Comparison of ENCODE assay signal across 22 cellular contexts in genomic region chr9:86507119-86507731, GRCh38.
DNase-seq lines count a peak whose midpoint lies in the region; ATAC-seq and TF ChIP-seq lines count a peak whose summit lies in the region.
"Had no signal": no experiment of that assay in that cellular context is flagged by ENCODE, and none has a peak within 500 bp of the region (broad histone marks: within the 10 kb centered on the region; RNA-seq: fewer than 3 reads in every experiment).

No MANE protein-coding gene starts in this region.

- H3K14ac ChIP-seq in trophoblast cell (ENCODE audit: low read length), result peak overlapping the region; percentile 56

- no peak for ATAC-seq in left cardiac atrium
- peak; percentile 50 to 92 for ATAC-seq in right cardiac atrium
- ATAC-seq in aorta (ENCODE audit: low FRiP score), result peak; percentile 89
- no peak for ATAC-seq in HG03097 (IDR thresholded peaks at IDR 0.05; ENCODE audit: low FRiP score, unreplicated experiment)
- no peak for ATAC-seq in GM18511 (IDR thresholded peaks at IDR 0.05; ENCODE audit: unreplicated experiment)

- peak overlapping the region; percentile 33 for H3K18ac ChIP-seq in trophoblast cell (ENCODE audit: low read length)

- H4K12ac ChIP-seq in trophoblast cell (ENCODE audit: low read depth, low read length), result no peak overlapping the region

- peak overlapping the region; percentile 53 for H2BK120ac ChIP-seq in trophoblast cell (ENCODE audit: insufficient read depth, low read length, poor library complexity)

- H3K79me2 ChIP-seq in trophoblast cell (ENCODE audit: control insufficient read depth, insufficient read depth, low read length, poor library complexity), result no peaks in the 10 kb centered on the region

- H3K4me1 ChIP-seq in cardiac muscle cell (ENCODE audit: low read depth) (no peaks in the 10 kb centered on the region), right cardiac atrium (ENCODE audit: control insufficient read depth, insufficient read depth, low read length) (no peaks in the 10 kb centered on the region), trophoblast cell (ENCODE audit: control insufficient read depth in 1 of 2, insufficient read depth in 2 of 2, low read length in 2 of 2) (peaks cover 0 to 2% of the 10 kb centered on the region in 2 experiments), aorta (ENCODE audit: control insufficient read depth in 1 of 2, insufficient read depth in 2 of 2, low read length in 2 of 2) (no peaks in the 10 kb centered on the region)
- H3K4me1 ChIP-seq: thyroid gland had no signal

- H3K36me3 ChIP-seq in cardiac muscle cell (no peaks in the 10 kb centered on the region), trophoblast cell (ENCODE audit: control insufficient read depth in 1 of 2, insufficient read depth in 2 of 2, low read length in 2 of 2) (no peaks in the 10 kb centered on the region), aorta (ENCODE audit: control insufficient read depth in 1 of 2, insufficient read depth in 2 of 2, low read length in 1 of 2) (no peaks in the 10 kb centered on the region)
- H3K36me3 ChIP-seq: thyroid gland had no signal

- H3K27ac ChIP-seq in cardiac muscle cell (peak overlapping the region; percentile 49), right cardiac atrium (ENCODE audit: low read length) (no peak overlapping the region), trophoblast cell (ENCODE audit: low read depth, low read length) (peak overlapping the region; percentile 11), aorta (ENCODE audit: low read depth in 1 of 2, low read length in 2 of 2) (no peak overlapping the region)
- H3K27ac ChIP-seq: KMS-11, thyroid gland had no signal

- H2BK5ac ChIP-seq in trophoblast cell (ENCODE audit: low read depth, low read length, poor library complexity), result peak overlapping the region; percentile 59

- no peaks in the 10 kb centered on the region for H3K27me3 ChIP-seq in cardiac muscle cell
- no peaks in the 10 kb centered on the region for H3K27me3 ChIP-seq in right cardiac atrium (ENCODE audit: control insufficient read depth, insufficient read depth)
- no peaks in the 10 kb centered on the region for H3K27me3 ChIP-seq in trophoblast cell (ENCODE audit: insufficient read depth, low read length)
- no peaks in the 10 kb centered on the region for H3K27me3 ChIP-seq in aorta (ENCODE audit: control insufficient read depth in 1 of 2, insufficient read depth in 2 of 2, low read length in 1 of 2)
- H3K27me3 ChIP-seq: thyroid gland had no signal

- H3K23ac ChIP-seq in trophoblast cell (ENCODE audit: low read length), result no peak overlapping the region

- 56% methylated on average over 7 of the region's 7 CpGs for WGBS in right cardiac atrium
- no CpG with 5 or more reads among the region's 7 CpGs for WGBS in trophoblast cell (ENCODE audit: extremely low coverage, insufficient coverage, insufficient read length)
- WGBS in aorta, 2 donors, result 58 to 59% methylated on average over 7 of the region's 7 CpGs

- H3K9me3 ChIP-seq in cardiac muscle cell (ENCODE audit: low read depth), result no peaks in the 10 kb centered on the region
- H3K9me3 ChIP-seq in right cardiac atrium (ENCODE audit: control insufficient read depth, low read length), result no peaks in the 10 kb centered on the region
- H3K9me3 ChIP-seq in trophoblast cell (ENCODE audit: insufficient read depth, low read depth, low read length), result no peaks in the 10 kb centered on the region
- H3K9me3 ChIP-seq in aorta (ENCODE audit: control insufficient read depth, low read length), result no peaks in the 10 kb centered on the region
- H3K9me3 ChIP-seq: thyroid gland had no signal

- H4K91ac ChIP-seq in trophoblast cell (ENCODE audit: low read depth, low read length), result peak overlapping the region; percentile 38

- no peak for TF ChIP-seq CTCF in cardiac muscle cell (IDR thresholded peaks at IDR 0.05; ENCODE audit: low read depth, low read length)

- intact Hi-C loops in left cardiac atrium (cut with DNase I) (no loop called here), right cardiac atrium (cut with DNase I) (no loop called here), aorta (cut with DNase I) (no loop called here)

- H2AK5ac ChIP-seq in trophoblast cell (ENCODE audit: low read length), result no peak overlapping the region

- peak overlapping the region; percentile 76 for H2BK12ac ChIP-seq in trophoblast cell (ENCODE audit: low read length)

- H3K4ac ChIP-seq in trophoblast cell (ENCODE audit: low read depth, low read length), result peak overlapping the region; percentile 59

- H4K8ac ChIP-seq in trophoblast cell (ENCODE audit: low read depth, low read length), result peak overlapping the region; percentile 66

- peaks cover 4% of the 10 kb centered on the region for H3K79me1 ChIP-seq in trophoblast cell (ENCODE audit: low read length)

- H2AFZ ChIP-seq in trophoblast cell (ENCODE audit: insufficient read depth, low read length, poor library complexity), result no peak overlapping the region

- no peak overlapping the region for H3K4me2 ChIP-seq in trophoblast cell (ENCODE audit: low read length)
- H3K4me2 ChIP-seq: KMS-11 had no signal

- peak in 1 of 2 donors; percentile 21 for DNase-seq in cardiac muscle cell (ENCODE audit: low read depth in 1 of 2, low spot score in 1 of 2)
- DNase-seq in left cardiac atrium, result no peak
- peak in 2 of 3 donors; percentile 55 to 72 for DNase-seq in right cardiac atrium
- DNase-seq in trophoblast cell, result no peak
- DNase-seq in aorta, result no peak
- DNase-seq in iPS-NIHi11 (ENCODE audit: low spot score), result no peak
- DNase-seq: activated CD4-positive, alpha-beta T cell treated with anti-CD3 and anti-CD28 coated beads, Interleukin-2, amount 50 U/mL, for 4 hours; activated naive CD4-positive, alpha-beta T cell treated with anti-CD3 and anti-CD28 coated beads for 36 hours; AML-193; amniotic stem cell; CD4-positive, alpha-beta memory T cell; islet precursor cell; mammary epithelial cell; NCI-H1417 treated with DMSO at 0.1 percent for 48 hours; NCI-H446; NCI-H774; T-helper 1 cell; thyroid gland had no signal

- H3K4me3 ChIP-seq in cardiac muscle cell (no peak overlapping the region), right cardiac atrium (ENCODE audit: low read length) (no peak overlapping the region), trophoblast cell (ENCODE audit: low read depth, low read length) (no peak overlapping the region), aorta (ENCODE audit: low read length in 2 of 2) (no peak overlapping the region)
- H3K4me3 ChIP-seq: coronary artery, thyroid gland had no signal

- no peak overlapping the region for H3K9ac ChIP-seq in trophoblast cell (ENCODE audit: low read length)
- H3K9ac ChIP-seq: KMS-11 had no signal

Comparison
In these comparisons a context has a peak if more than half of its experiments do, and no peak if none do; other contexts are left out.
1. DNase-seq: peak in right cardiac atrium (2 of 3); none in left cardiac atrium (single experiment), trophoblast cell (0 of 2), aorta (0 of 2) and iPS-NIHi11 (single experiment).
2. H3K27ac ChIP-seq: peak in cardiac muscle cell (single experiment) and trophoblast cell (single experiment); none in right cardiac atrium (single experiment) and aorta (0 of 2).
3. ATAC-seq: peak in right cardiac atrium (2 of 2) and aorta (single experiment); none in left cardiac atrium (0 of 2), HG03097 (single experiment) and GM18511 (single experiment).